9 cellular contexts compared by ENCODE assay signal in genomic region chr1:39268112-39268581, GRCh38.
DNase-seq lines count a peak whose midpoint lies in the region; ATAC-seq lines count a peak whose summit lies in the region.
"Had no signal": no experiment of that assay in that cellular context is flagged by ENCODE, and none has a peak within 500 bp of the region (broad histone marks: within the 10 kb centered on the region; RNA-seq: fewer than 3 reads in every experiment).

No MANE protein-coding gene starts in this region.

- peaks cover 21% of the 10 kb centered on the region for H3K36me3 Mint-ChIP-seq in activated naive CD8-positive, alpha-beta T cell treated with anti-CD3 and anti-CD28 coated beads for 36 hours

- peak overlapping the region; percentile 70 for H3K27ac Mint-ChIP-seq in activated naive CD8-positive, alpha-beta T cell treated with anti-CD3 and anti-CD28 coated beads for 36 hours

- ATAC-seq in GM19397 (IDR thresholded peaks at IDR 0.05; ENCODE audit: unreplicated experiment) = no peak
- ATAC-seq: A549 had no signal

- peaks cover 62% of the 10 kb centered on the region for H3K4me1 Mint-ChIP-seq in activated naive CD8-positive, alpha-beta T cell treated with anti-CD3 and anti-CD28 coated beads for 36 hours

- no peaks in the 10 kb centered on the region for H3K9me3 Mint-ChIP-seq in activated naive CD8-positive, alpha-beta T cell treated with anti-CD3 and anti-CD28 coated beads for 36 hours

- H3K4me3 Mint-ChIP-seq in activated naive CD8-positive, alpha-beta T cell treated with anti-CD3 and anti-CD28 coated beads for 36 hours = peak overlapping the region; percentile 59

- no peaks in the 10 kb centered on the region for H3K27me3 Mint-ChIP-seq in activated naive CD8-positive, alpha-beta T cell treated with anti-CD3 and anti-CD28 coated beads for 36 hours

- peak; percentile 16 for DNase-seq in NCI-H82 (lab: John Stamatoyannopoulos, UW)
- DNase-seq in NCI-H82 treated with DMSO at 0.1 percent for 48 hours (lab: John Stamatoyannopoulos, UW; ENCODE audit: unreplicated experiment) = no peak
- DNase-seq in NCI-H1436 treated with DMSO at 0.1 percent for 48 hours (lab: John Stamatoyannopoulos, UW) = peak; percentile 49
- DNase-seq in activated naive CD8-positive, alpha-beta T cell treated with anti-CD3 and anti-CD28 coated beads for 36 hours = no peak
- peak; percentile 22 for DNase-seq in glomerular endothelial cell (ENCODE audit: extremely low read depth, low read depth, low spot score)
- peak; percentile 75 for DNase-seq in occipital lobe (lab: John Stamatoyannopoulos, UW)
- DNase-seq in effector CD8-positive, alpha-beta T cell (lab: John Stamatoyannopoulos, UW) = no peak

Comparison
In these comparisons a context has a peak if more than half of its experiments do, and no peak if none do; other contexts are left out.
1. DNase-seq: peak in NCI-H82 (single experiment), NCI-H1436 treated with DMSO at 0.1 percent for 48 hours (single experiment), glomerular endothelial cell (single experiment) and occipital lobe (single experiment); none in NCI-H82 treated with DMSO at 0.1 percent for 48 hours (single experiment), activated naive CD8-positive, alpha-beta T cell treated with anti-CD3 and anti-CD28 coated beads for 36 hours (single experiment) and effector CD8-positive, alpha-beta T cell (single experiment).